In the genomic region with DNA sequence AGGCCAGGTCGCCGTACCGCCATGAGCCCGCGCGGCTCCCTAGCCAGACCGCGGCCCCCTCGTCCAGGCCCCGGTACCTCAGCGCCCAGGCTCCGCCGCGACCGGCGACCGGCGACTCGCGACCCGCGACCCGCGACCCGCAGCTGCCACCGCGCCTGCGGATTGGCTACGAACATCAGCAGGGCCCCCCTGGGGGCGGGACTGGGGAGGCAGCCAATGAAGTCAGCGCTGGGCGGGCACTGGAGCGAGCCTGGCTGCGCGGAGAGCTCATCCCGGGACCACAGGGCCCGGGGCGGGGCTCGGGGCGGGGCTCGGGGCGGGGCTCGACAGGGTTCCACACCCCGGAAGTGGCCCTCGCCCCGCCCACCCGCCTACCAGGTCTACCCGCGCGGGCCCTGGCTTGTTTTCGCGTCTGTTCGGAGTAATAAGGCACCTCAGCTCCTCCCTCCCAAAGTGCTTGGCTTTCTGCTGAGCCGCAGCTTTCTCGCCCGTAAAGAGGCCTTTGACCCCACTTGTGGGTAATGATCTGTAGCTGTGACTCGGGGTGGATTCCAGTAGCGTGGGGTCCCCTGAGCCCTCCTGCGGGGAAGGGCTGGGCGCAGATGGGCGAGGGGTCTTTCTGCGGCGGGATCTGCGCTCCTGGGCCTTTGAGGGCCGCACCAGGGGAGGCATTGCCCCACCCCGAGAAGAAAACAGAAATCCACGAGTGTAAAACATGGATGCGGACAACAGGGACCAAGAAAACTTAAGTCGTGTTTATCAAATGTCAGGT, we compare ENCODE assay signal across 1 cellular context.
TF ChIP-seq lines count a peak whose summit lies in the region.

A gene (minus strand): TSS at position 170 of the 772 bp plus-strand sequence. CDS start 1,438 bp downstream, outside the sequence.

TF ChIP-seq in neural cell, 6 proteins besides CTCF, POLR2A, EP300 and RAD21 (continued from another document):
- TF ChIP-seq, protein P1, sequence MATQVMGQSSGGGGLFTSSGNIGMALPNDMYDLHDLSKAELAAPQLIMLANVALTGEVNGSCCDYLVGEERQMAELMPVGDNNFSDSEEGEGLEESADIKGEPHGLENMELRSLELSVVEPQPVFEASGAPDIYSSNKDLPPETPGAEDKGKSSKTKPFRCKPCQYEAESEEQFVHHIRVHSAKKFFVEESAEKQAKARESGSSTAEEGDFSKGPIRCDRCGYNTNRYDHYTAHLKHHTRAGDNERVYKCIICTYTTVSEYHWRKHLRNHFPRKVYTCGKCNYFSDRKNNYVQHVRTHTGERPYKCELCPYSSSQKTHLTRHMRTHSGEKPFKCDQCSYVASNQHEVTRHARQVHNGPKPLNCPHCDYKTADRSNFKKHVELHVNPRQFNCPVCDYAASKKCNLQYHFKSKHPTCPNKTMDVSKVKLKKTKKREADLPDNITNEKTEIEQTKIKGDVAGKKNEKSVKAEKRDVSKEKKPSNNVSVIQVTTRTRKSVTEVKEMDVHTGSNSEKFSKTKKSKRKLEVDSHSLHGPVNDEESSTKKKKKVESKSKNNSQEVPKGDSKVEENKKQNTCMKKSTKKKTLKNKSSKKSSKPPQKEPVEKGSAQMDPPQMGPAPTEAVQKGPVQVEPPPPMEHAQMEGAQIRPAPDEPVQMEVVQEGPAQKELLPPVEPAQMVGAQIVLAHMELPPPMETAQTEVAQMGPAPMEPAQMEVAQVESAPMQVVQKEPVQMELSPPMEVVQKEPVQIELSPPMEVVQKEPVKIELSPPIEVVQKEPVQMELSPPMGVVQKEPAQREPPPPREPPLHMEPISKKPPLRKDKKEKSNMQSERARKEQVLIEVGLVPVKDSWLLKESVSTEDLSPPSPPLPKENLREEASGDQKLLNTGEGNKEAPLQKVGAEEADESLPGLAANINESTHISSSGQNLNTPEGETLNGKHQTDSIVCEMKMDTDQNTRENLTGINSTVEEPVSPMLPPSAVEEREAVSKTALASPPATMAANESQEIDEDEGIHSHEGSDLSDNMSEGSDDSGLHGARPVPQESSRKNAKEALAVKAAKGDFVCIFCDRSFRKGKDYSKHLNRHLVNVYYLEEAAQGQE (IDR thresholded peaks at IDR 0.05; ENCODE audit: borderline replicate concordance): no peak
- no peak for TF ChIP-seq TAF1 (IDR thresholded peaks at IDR 0.05; ENCODE audit: low read depth)
